Comparison of ENCODE assay signal across 5 cellular contexts in the genomic region with DNA sequence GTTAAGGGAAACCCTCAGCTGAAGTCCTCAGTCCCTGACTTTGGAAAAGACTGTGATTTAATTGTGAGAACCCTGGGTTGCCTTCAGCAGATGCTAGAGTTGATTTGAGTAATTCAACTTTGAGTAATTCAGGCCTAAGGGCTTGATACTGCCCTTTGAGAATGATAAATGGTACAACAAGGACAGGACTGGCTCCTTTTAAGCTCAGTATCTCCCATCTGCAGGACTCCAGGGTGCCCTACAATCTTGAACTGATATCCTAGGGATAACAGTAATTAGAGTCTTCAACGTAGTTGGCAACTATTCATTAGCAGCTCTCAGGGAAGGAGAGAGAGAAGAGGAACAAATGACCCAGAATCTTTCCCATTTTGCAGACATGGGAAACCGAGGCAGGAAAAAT.
"Had no signal": no experiment of that assay in that cellular context is flagged by ENCODE, and none has a peak within 500 bp of the region (broad histone marks: within the 10 kb centered on the region; RNA-seq: fewer than 3 reads in every experiment).

No MANE protein-coding gene starts in this region.

- ATAC-seq: GM23338, HepG2 had no signal

- H3K36me3 Mint-ChIP-seq: IgD-negative memory B cell had no signal

- H3K27me3 Mint-ChIP-seq: IgD-negative memory B cell had no signal

- H3K4me1 Mint-ChIP-seq: GM23338 had no signal

- DNase-seq: H9, HCEC 1CT had no signal

- H3K9me3 Mint-ChIP-seq: GM23338, H9 had no signal

- H3K27ac Mint-ChIP-seq: GM23338, H9, IgD-negative memory B cell had no signal

- H3K4me3 Mint-ChIP-seq: GM23338, H9, IgD-negative memory B cell had no signal
